In the genomic region with DNA sequence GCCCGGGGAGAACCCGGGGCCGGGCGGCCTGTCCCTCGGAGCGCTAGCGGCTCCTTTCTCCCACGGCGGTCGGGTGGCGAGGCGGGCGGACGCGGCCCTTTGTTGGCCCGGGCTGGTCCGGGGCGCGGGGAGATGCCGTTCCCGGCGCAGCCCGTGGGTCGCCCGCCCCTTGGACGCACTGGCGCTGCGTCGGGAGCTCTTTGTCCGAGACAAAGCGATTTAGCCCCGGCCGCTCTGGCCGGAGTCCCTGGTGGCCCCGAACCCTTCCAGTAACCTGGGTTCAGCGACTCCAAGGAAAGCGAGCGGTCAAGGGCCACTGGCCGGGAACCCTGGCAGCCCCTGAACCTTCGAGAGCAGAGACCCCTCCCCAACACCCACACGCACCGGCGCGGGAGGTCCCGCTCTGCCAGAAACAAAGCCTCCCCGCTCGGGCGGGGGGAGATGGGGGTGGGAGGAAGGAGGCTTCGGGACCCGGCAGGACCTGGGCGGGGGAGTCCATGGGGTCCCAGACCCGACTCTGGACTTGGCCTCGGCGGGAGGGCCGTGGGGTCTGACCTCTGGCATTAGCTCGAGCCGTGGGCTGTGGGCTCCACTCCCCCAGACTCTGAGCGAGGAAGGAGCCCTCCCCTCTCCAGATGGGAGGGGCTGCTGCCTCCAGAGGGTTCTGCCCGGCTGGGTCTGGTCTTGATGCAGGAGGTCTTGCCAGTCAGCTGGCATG, we compare ENCODE assay signal across 9 cellular contexts. TPM values are rescaled to one million over a fixed set of nuclear protein-coding genes. Genes with fewer than 3 reads are reported as not detected.
DNase-seq lines count a peak whose midpoint lies in the region; ATAC-seq and TF ChIP-seq lines count a peak whose summit lies in the region.
"Had no signal": no experiment of that assay in that cellular context is flagged by ENCODE, and none has a peak within 500 bp of the region (broad histone marks: within the 10 kb centered on the region; RNA-seq: fewer than 3 reads in every experiment).

No MANE protein-coding gene starts in this region.

- peaks cover 37 to 52% of the 10 kb centered on the region in 2 donors for H3K27me3 Mint-ChIP-seq in CD8-positive, alpha-beta memory T cell

- no peak overlapping the region for H2AFZ ChIP-seq in trophoblast cell (ENCODE audit: insufficient read depth, low read length, poor library complexity)

- no peak overlapping the region for H4K91ac ChIP-seq in trophoblast cell (ENCODE audit: low read depth, low read length)

- no peak overlapping the region for H4K8ac ChIP-seq in trophoblast cell (ENCODE audit: low read depth, low read length)

- peak overlapping the region; percentile 55 for H3K4me2 ChIP-seq in trophoblast cell (ENCODE audit: low read length)

- peaks cover 47% of the 10 kb centered on the region for H3K27me3 ChIP-seq in trophoblast cell (ENCODE audit: insufficient read depth, low read length)
- peaks cover 19% of the 10 kb centered on the region for H3K27me3 ChIP-seq in CD8-positive, alpha-beta memory T cell (ENCODE audit: insufficient read depth, low read length, poor library complexity, severe bottlenecking)

- H3K79me2 ChIP-seq in trophoblast cell (ENCODE audit: control insufficient read depth, insufficient read depth, low read length, poor library complexity), result no peaks in the 10 kb centered on the region

- no CpG with 5 or more reads among the region's 59 CpGs for WGBS in trophoblast cell (ENCODE audit: extremely low coverage, insufficient coverage, insufficient read length)

- no peak overlapping the region for H4K12ac ChIP-seq in trophoblast cell (ENCODE audit: low read depth, low read length)

- H3K79me1 ChIP-seq in trophoblast cell (ENCODE audit: low read length), result no peaks in the 10 kb centered on the region

- peak overlapping the region; percentile 14; the same call in 1 of the 2 replicates for H3K4me3 ChIP-seq in GM12864 (ENCODE audit: low read depth, low read length)
- H3K4me3 ChIP-seq in SK-N-MC, result peak overlapping the region; percentile 54
- peak overlapping the region; percentile 6 for H3K4me3 ChIP-seq in fibroblast of villous mesenchyme (ENCODE audit: low read depth, low read length)
- H3K4me3 ChIP-seq in trophoblast cell (ENCODE audit: low read depth, low read length), result peak overlapping the region; percentile 62
- no peak overlapping the region for H3K4me3 ChIP-seq in CD8-positive, alpha-beta memory T cell (ENCODE audit: low read length)

- CTCF ChIA-PET in CD8-positive, alpha-beta memory T cell (lab: Charles Lee), result no interaction called here
- CTCF ChIA-PET in RWPE1 (lab: Yijun Ruan, JAX), result interaction anchor here (0.6 kb wide), 1 partner anchor 84 kb away, joined by 4 read pairs; no protein-coding TSS in a partner anchor

- no peaks in the 10 kb centered on the region for H3K36me3 Mint-ChIP-seq in CD8-positive, alpha-beta memory T cell

- no peak overlapping the region for H3K18ac ChIP-seq in trophoblast cell (ENCODE audit: low read length)

- H2AK5ac ChIP-seq in trophoblast cell (ENCODE audit: low read length), result no peak overlapping the region

- H3K14ac ChIP-seq in trophoblast cell (ENCODE audit: low read length), result no peak overlapping the region

- H3K9me3 ChIP-seq in SK-N-MC (ENCODE audit: low read depth, low read length), result no peaks in the 10 kb centered on the region
- H3K9me3 ChIP-seq in trophoblast cell (ENCODE audit: insufficient read depth, low read depth, low read length), result peaks cover 10% of the 10 kb centered on the region
- H3K9me3 ChIP-seq in CD8-positive, alpha-beta memory T cell (ENCODE audit: low read length), result no peaks in the 10 kb centered on the region

- TF ChIP-seq CTCF in GM12864 (IDR thresholded peaks at IDR 0.05; ENCODE audit: low read depth, low read length, missing control alignments), result no peak
- TF ChIP-seq CTCF in fibroblast of villous mesenchyme (IDR thresholded peaks at IDR 0.05; ENCODE audit: insufficient read depth, low read depth, low read length), result no peak
- TF ChIP-seq CTCF in RWPE1 (conservative IDR thresholded peaks at IDR 0.05; ENCODE audit: low read depth), result no peak

- peaks cover 0 to 6% of the 10 kb centered on the region in 2 experiments for H3K4me1 ChIP-seq in trophoblast cell (ENCODE audit: control insufficient read depth in 1 of 2, insufficient read depth in 2 of 2, low read length in 2 of 2)
- peaks cover 8% of the 10 kb centered on the region for H3K4me1 ChIP-seq in CD8-positive, alpha-beta memory T cell (ENCODE audit: insufficient read depth, low read length)

- H3K36me3 ChIP-seq in SK-N-MC (ENCODE audit: insufficient read depth, low read length), result no peaks in the 10 kb centered on the region
- no peaks in the 10 kb centered on the region for H3K36me3 ChIP-seq in trophoblast cell (ENCODE audit: control insufficient read depth in 1 of 2, insufficient read depth in 2 of 2, low read length in 2 of 2)
- no peaks in the 10 kb centered on the region for H3K36me3 ChIP-seq in CD8-positive, alpha-beta memory T cell (ENCODE audit: insufficient read depth, low read length)

- H3K4me1 Mint-ChIP-seq in CD8-positive, alpha-beta memory T cell, result peaks cover 5 to 8% (median 5%) of the 10 kb centered on the region in 3 donors

- DNase-seq in GM12864 (ENCODE audit: low read depth), result no peak
- no peak for DNase-seq in SK-N-MC (ENCODE audit: low read depth, low spot score)
- no peak for DNase-seq in fibroblast of villous mesenchyme (ENCODE audit: low read depth)
- DNase-seq in trophoblast cell, result no peak
- DNase-seq in CD8-positive, alpha-beta memory T cell, result no peak
- no peak for DNase-seq in RWPE1 (ENCODE audit: low spot score)
- no peak for DNase-seq in NAMALWA (ENCODE audit: low spot score)

- H3K27ac Mint-ChIP-seq in CD8-positive, alpha-beta memory T cell, result peak overlapping the region in 1 of 8 donors; percentile 89

- ATAC-seq in GM18868 (IDR thresholded peaks at IDR 0.05; ENCODE audit: unreplicated experiment), result no peak

- H3K9ac ChIP-seq in SK-N-MC (ENCODE audit: insufficient read length) (no peak overlapping the region), trophoblast cell (ENCODE audit: low read length) (no peak overlapping the region)

- no peak overlapping the region for H2BK120ac ChIP-seq in trophoblast cell (ENCODE audit: insufficient read depth, low read length, poor library complexity)

- no peak overlapping the region for H3K23ac ChIP-seq in trophoblast cell (ENCODE audit: low read length)

- H3K9me3 Mint-ChIP-seq in CD8-positive, alpha-beta memory T cell, result no peaks in the 10 kb centered on the region

- no peak overlapping the region for H3K4ac ChIP-seq in trophoblast cell (ENCODE audit: low read depth, low read length)

- no peak overlapping the region for H3K27ac ChIP-seq in SK-N-MC
- no peak overlapping the region for H3K27ac ChIP-seq in trophoblast cell (ENCODE audit: low read depth, low read length)
- no peak overlapping the region for H3K27ac ChIP-seq in CD8-positive, alpha-beta memory T cell (ENCODE audit: low read depth, low read length)
- H3K27ac ChIP-seq in RWPE1, result no peak overlapping the region
- H3K27ac ChIP-seq: HL-60 had no signal

- H2BK12ac ChIP-seq in trophoblast cell (ENCODE audit: low read length), result no peak overlapping the region

- H2BK5ac ChIP-seq in trophoblast cell (ENCODE audit: low read depth, low read length, poor library complexity), result no peak overlapping the region

- POLR2A ChIA-PET in CD8-positive, alpha-beta memory T cell (lab: Charles Lee), result no interaction called here
- POLR2A ChIA-PET in RWPE1 (lab: Yijun Ruan, JAX; ENCODE audit: low non-redundant PET), result no interaction called here

- peak overlapping the region in 3 of 7 donors; percentile 41 to 83 (median 47) for H3K4me3 Mint-ChIP-seq in CD8-positive, alpha-beta memory T cell

RNA-seq across cellular contexts. Expression of a gene that starts 0.8 kb away (rescaled TPM):
- under 0.01 and 0.86 TPM in 2 replicates for total RNA-seq in fibroblast of villous mesenchyme
- polyA plus RNA-seq in trophoblast cell (2013), result 2.4 and 2.8 TPM in 2 replicates
- total RNA-seq in CD8-positive, alpha-beta memory T cell, result 1 to 10 TPM; 3.2 to 3.3 TPM
- not detected for polyA plus RNA-seq in CD8-positive, alpha-beta memory T cell
